12 cellular contexts compared by ENCODE assay signal in genomic region chr1:25329950-25330349, GRCh38. TPM values are rescaled to one million over a fixed set of nuclear protein-coding genes. Genes with fewer than 3 reads are reported as not detected.
A peak's percentile ranks its signal among the peaks of the same experiment; 100 is the strongest.
DNase-seq lines count a peak whose midpoint lies in the region; ATAC-seq and TF ChIP-seq lines count a peak whose summit lies in the region.
"Not testable (repeated sequence)": the region's sequence is repeated elsewhere in the genome, so short reads cannot be mapped to it uniquely, and the experiment has no call there.
"Had no signal": no experiment of that assay in that cellular context is flagged by ENCODE, and none has a peak within 500 bp of the region (broad histone marks: within the 10 kb centered on the region; RNA-seq: fewer than 3 reads in every experiment).

No MANE protein-coding gene starts in this region.

- TF ChIP-seq CTCF in LNCAP (IDR thresholded peaks at IDR 0.05) (peak; percentile 13; the same call in 1 of the 2 replicates), brain microvascular endothelial cell (IDR thresholded peaks at IDR 0.05; ENCODE audit: low read depth, low read length, missing control alignments) (peak; percentile 45), foreskin keratinocyte (conservative IDR thresholded peaks at IDR 0.05) (peak; percentile 53), osteoblast (IDR thresholded peaks at IDR 0.05; ENCODE audit: extremely low read depth, low read depth, low read length) (peak; percentile 21)
- TF ChIP-seq CTCF in activated CD8-positive, alpha-beta T cell treated with anti-CD3 and anti-CD28 coated beads for 36 hours (IDR thresholded peaks at IDR 0.05) = not testable (repeated sequence)

- not testable (repeated sequence) for H3K9me3 Mint-ChIP-seq in activated CD8-positive, alpha-beta T cell treated with anti-CD3 and anti-CD28 coated beads for 36 hours

- not testable (repeated sequence) for H3K4me3 Mint-ChIP-seq in activated CD8-positive, alpha-beta T cell treated with anti-CD3 and anti-CD28 coated beads for 36 hours

- peak overlapping the region; percentile 39 for H3K27ac ChIP-seq in brain microvascular endothelial cell
- H3K27ac ChIP-seq in foreskin keratinocyte = not testable (repeated sequence)
- H3K27ac ChIP-seq in osteoblast (ENCODE audit: low read depth, low read length) = peak overlapping the region; percentile 83

- not testable (repeated sequence) for H3K9me3 ChIP-seq in osteoblast (ENCODE audit: low read depth, low read length)

- peaks cover 33% of the 10 kb centered on the region for H3K4me1 Mint-ChIP-seq in activated CD8-positive, alpha-beta T cell treated with anti-CD3 and anti-CD28 coated beads for 36 hours (ENCODE audit: low read depth)

- CTCF ChIA-PET in activated CD8-positive, alpha-beta T cell treated with anti-CD3 and anti-CD28 coated beads for 36 hours (lab: Charles Lee) = interaction anchor here (0.9 to 1.1 kb wide), 4 partner anchors 13 to 99 kb away, joined by 3 read pairs; no protein-coding TSS in a partner anchor

- intact Hi-C loops in activated CD8-positive, alpha-beta T cell treated with anti-CD3 and anti-CD28 coated beads for 36 hours (cut with micrococcal nuclease) = not testable (repeated sequence)

- not testable (repeated sequence) for H3K4me2 ChIP-seq in osteoblast (ENCODE audit: insufficient read depth, low read length)

- in situ Hi-C loops in brain microvascular endothelial cell (cut with HindIII; ENCODE audit: low pct_ligation_motif_present, low sequenced_read_pairs) = not testable (repeated sequence)

- H3K27ac Mint-ChIP-seq in activated CD8-positive, alpha-beta T cell treated with anti-CD3 and anti-CD28 coated beads for 36 hours = peak overlapping the region; percentile 70

- POLR2A ChIA-PET in activated CD8-positive, alpha-beta T cell treated with anti-CD3 and anti-CD28 coated beads for 36 hours (lab: Charles Lee) = not testable (repeated sequence)

- H3K4me1 ChIP-seq in foreskin keratinocyte = not testable (repeated sequence)
- peaks cover 17% of the 10 kb centered on the region for H3K4me1 ChIP-seq in osteoblast (ENCODE audit: insufficient read depth, low read length)

- H3K27me3 ChIP-seq in brain microvascular endothelial cell (replicated peaks); foreskin keratinocyte; osteoblast (ENCODE audit: insufficient read depth, low read length): not testable (repeated sequence)

- not testable (repeated sequence) for H3K27me3 Mint-ChIP-seq in activated CD8-positive, alpha-beta T cell treated with anti-CD3 and anti-CD28 coated beads for 36 hours

- H3K36me3 Mint-ChIP-seq in activated CD8-positive, alpha-beta T cell treated with anti-CD3 and anti-CD28 coated beads for 36 hours (ENCODE audit: low read depth) = peaks cover 16% of the 10 kb centered on the region

- not testable (repeated sequence) for H3K4me3 ChIP-seq in brain microvascular endothelial cell (ENCODE audit: low read depth, low read length); osteoblast (ENCODE audit: insufficient read depth, low read length)

- ATAC-seq in SK-N-SH treated with all-trans-retinoic acid at 6 μM for 48 hours = peak; percentile 74
- peak; percentile 70 for ATAC-seq in activated CD8-positive, alpha-beta T cell treated with anti-CD3 and anti-CD28 coated beads for 36 hours
- ATAC-seq in foreskin keratinocyte = peak; percentile 57

- not testable (repeated sequence) for H4K20me1 ChIP-seq in osteoblast (ENCODE audit: insufficient read depth, low read length)

- H3K36me3 ChIP-seq in brain microvascular endothelial cell (replicated peaks); osteoblast (ENCODE audit: insufficient read depth, low read length): not testable (repeated sequence)

- peaks cover 21% of the 10 kb centered on the region for H3K79me2 ChIP-seq in osteoblast (ENCODE audit: insufficient read depth, low read length)

- H2AFZ ChIP-seq in osteoblast (ENCODE audit: low read length) = not testable (repeated sequence)

- DNase-seq in GM04504 (ENCODE audit: low read depth) (peak; percentile 33), brain microvascular endothelial cell (peak; percentile 78), foreskin keratinocyte (peak; percentile 47 to 57)
- peak; percentile 28 for DNase-seq in activated CD8-positive, alpha-beta T cell treated with anti-CD3 and anti-CD28 coated beads for 36 hours
- DNase-seq in osteoblast (ENCODE audit: insufficient read length, low spot score, missing footprints) = not testable (repeated sequence)

RNA-seq across cellular contexts. Expression of gene TMEM50A, which starts 8.2 kb away (rescaled TPM):
- 10 to 100 TPM; 88.5 to 89.3 TPM for total RNA-seq in activated CD8-positive, alpha-beta T cell treated with anti-CD3 and anti-CD28 coated beads for 36 hours
- 68.8 and 72.3 TPM in 2 replicates for total RNA-seq in foreskin keratinocyte
- polyA plus RNA-seq in foreskin keratinocyte = 94.0 and 98.8 TPM in 2 replicates
- total RNA-seq in osteoblast = 153 and 165 TPM in 2 replicates

RNA-seq across cellular contexts. Expression of gene RHD, which starts 57.6 kb away (rescaled TPM):
- total RNA-seq in activated CD8-positive, alpha-beta T cell treated with anti-CD3 and anti-CD28 coated beads for 36 hours = not detected
- total RNA-seq in foreskin keratinocyte = not detected in 2 replicates
- polyA plus RNA-seq in foreskin keratinocyte = not detected in 2 replicates
- total RNA-seq in osteoblast = not detected in 2 replicates
- total RNA-seq: body of pancreas, Caco-2, left colon, LHCN-M2 had no signal
- polyA plus RNA-seq: neural cell had no signal
